Comparison of ENCODE assay signal across 29 cellular contexts in genomic region chr12:13880613-13881012, GRCh38.
"Had no signal": no experiment of that assay in that cellular context is flagged by ENCODE, and none has a peak within 500 bp of the region (broad histone marks: within the 10 kb centered on the region; RNA-seq: fewer than 3 reads in every experiment).

No MANE protein-coding gene starts in this region.

- ATAC-seq: activated CD8-positive, alpha-beta memory T cell treated with anti-CD3 and anti-CD28 coated beads, Interleukin-2, amount 10 ng/mL, durations not matched to agents 7 days and 5 days; activated naive CD8-positive, alpha-beta T cell treated with anti-CD3 and anti-CD28 coated beads, Interleukin-2, amount 50 U/mL, for 24 hours; body of pancreas; Panc1 had no signal

- H3K4me3 ChIP-seq: body of pancreas, breast epithelium, MG63, SJCRH30, SK-N-MC had no signal

- H3K9me3 ChIP-seq: body of pancreas, breast epithelium, MG63, SJCRH30 had no signal

- H3K36me3 ChIP-seq: breast epithelium, MG63, SJCRH30, WERI-Rb-1 had no signal

- DNase-seq: activated CD4-positive, alpha-beta memory T cell treated with anti-CD3 and anti-CD28 coated beads, Interleukin-2, amount 10 ng/mL, durations not matched to agents 7 days and 5 days; activated CD4-positive, alpha-beta T cell treated with anti-CD3 and anti-CD28 coated beads for 1 hour; activated CD4-positive, alpha-beta T cell treated with anti-CD3 and anti-CD28 coated beads for 48 hours; activated CD4-positive, CD25-positive, alpha-beta regulatory T cell; activated CD8-positive, alpha-beta memory T cell treated with anti-CD3 and anti-CD28 coated beads for 24 hours; activated CD8-positive, alpha-beta memory T cell treated with anti-CD3 and anti-CD28 coated beads, Interleukin-2, amount 10 ng/mL, durations not matched to agents 7 days and 5 days; activated CD8-positive, alpha-beta memory T cell treated with anti-CD3 and anti-CD28 coated beads, Interleukin-2, amount 50 U/mL, for 48 hours; activated effector memory CD4-positive, alpha-beta T cell treated with Interleukin-2 at 50 U/mL for 16 hours; activated naive CD4-positive, alpha-beta T cell treated with anti-CD3 and anti-CD28 coated beads, Interleukin-2, amount 10 ng/mL, durations not matched to agents 7 days and 5 days; activated naive CD8-positive, alpha-beta T cell treated with anti-CD3 and anti-CD28 coated beads, Interleukin-2, amount 50 U/mL, for 24 hours; activated T-cell treated with anti-CD3 and anti-CD28 coated beads, Interleukin-2, amount 50 U/mL, for 48 hours; body of pancreas; Kasumi-1; KG1; MG63; NCI-H1048; NCI-H1436 treated with DMSO at 0.1 percent for 48 hours; NCI-H1694 treated with DMSO at 0.1 percent for 48 hours; NCI-H2029; NCI-H345; NCI-H524 treated with DMSO at 0.1 percent for 48 hours; SHP77; SJCRH30; T1000; WERI-Rb-1 had no signal

- H3K4me1 ChIP-seq: body of pancreas, breast epithelium, SJCRH30 had no signal

- FAIRE-seq: astrocyte had no signal
